Comparison of ENCODE assay signal across 16 cellular contexts in genomic region chr13:33945477-33945876, GRCh38.
A peak's percentile ranks its signal among the peaks of the same experiment; 100 is the strongest.
DNase-seq lines count a peak whose midpoint lies in the region; ATAC-seq and TF ChIP-seq lines count a peak whose summit lies in the region.
"Had no signal": no experiment of that assay in that cellular context is flagged by ENCODE, and none has a peak within 500 bp of the region (broad histone marks: within the 10 kb centered on the region; RNA-seq: fewer than 3 reads in every experiment).

No MANE protein-coding gene starts in this region.

- H3K4me3 ChIP-seq in dorsolateral prefrontal cortex, result no peak overlapping the region
- H3K4me3 ChIP-seq: BLaER1 treated with 17β-estradiol and CSF1 and Interleukin-3, amounts not matched to agents 10 nM and 100 nM; GM23338 had no signal

- no peaks in the 10 kb centered on the region for H3K27me3 ChIP-seq in dorsolateral prefrontal cortex
- H3K27me3 ChIP-seq: BLaER1 treated with 17β-estradiol and CSF1 and Interleukin-3, amounts not matched to agents 10 nM and 100 nM had no signal

- peaks cover 27% of the 10 kb centered on the region for H3K27me3 Mint-ChIP-seq in WTC11 (ENCODE audit: low read depth)
- H3K27me3 Mint-ChIP-seq: B cell had no signal

- peaks cover 18% of the 10 kb centered on the region for H3K36me3 Mint-ChIP-seq in WTC11
- H3K36me3 Mint-ChIP-seq: CD8-positive, alpha-beta T cell had no signal

- ATAC-seq in WTC11 (no peak), HG03432 (IDR thresholded peaks at IDR 0.05; ENCODE audit: unreplicated experiment) (no peak)
- ATAC-seq: CD8-positive, alpha-beta T cell; GM23338 had no signal

- POLR2A ChIA-PET in WTC11 (lab: Charles Lee), result interaction anchor here (1.3 kb wide), 1 partner anchor 11 kb away, joined by 3 read pairs; no protein-coding TSS in a partner anchor

- TF ChIP-seq CTCF in dorsolateral prefrontal cortex (IDR thresholded peaks at IDR 0.05 in 54 of 56, conservative IDR thresholded peaks at IDR 0.05 in 2 of 56; ENCODE audit: low read depth in 1 of 56, partially characterized antibody in 56 of 56), result no peak
- no peak for TF ChIP-seq CTCF in WTC11 (IDR thresholded peaks at IDR 0.05)

- peaks cover 27% of the 10 kb centered on the region for H3K4me1 Mint-ChIP-seq in WTC11
- H3K4me1 Mint-ChIP-seq: B cell had no signal

- DNase-seq in DMS 273 treated with DMSO at 0.1 percent for 48 hours (lab: John Stamatoyannopoulos, UW), result peak; percentile 53
- peak; percentile 76 for DNase-seq in NCI-H2171 treated with DMSO at 0.1 percent for 48 hours (lab: John Stamatoyannopoulos, UW)
- DNase-seq in RPMI7951 (ENCODE audit: low read depth), result peak; percentile 69
- DNase-seq in astrocyte of the hippocampus (ENCODE audit: low read depth, low spot score), result peak; percentile 11
- DNase-seq in dorsolateral prefrontal cortex, result no peak
- DNase-seq in WTC11 (ENCODE audit: low spot score), result no peak
- DNase-seq: CD8-positive, alpha-beta T cell; DMS153; DMS79; GDM1; HCEC 1CT; IMR-90 had no signal

- no peak overlapping the region for H3K4me3 Mint-ChIP-seq in WTC11
- H3K4me3 Mint-ChIP-seq: B cell; CD8-positive, alpha-beta T cell; GM23338 had no signal

- intact Hi-C loops in dorsolateral prefrontal cortex (cut with DNase I), result no loop called here

- H3K27ac Mint-ChIP-seq in WTC11, result no peak overlapping the region
- H3K27ac Mint-ChIP-seq: B cell; CD8-positive, alpha-beta T cell; GM23338 had no signal

- no peak overlapping the region for H3K27ac ChIP-seq in dorsolateral prefrontal cortex
- H3K27ac ChIP-seq: BLaER1 treated with 17β-estradiol and CSF1 and Interleukin-3, amounts not matched to agents 10 nM and 100 nM had no signal

- CTCF ChIA-PET in WTC11 (lab: Charles Lee), result no interaction called here

- H3K9me3 Mint-ChIP-seq in WTC11, result peaks cover 11% of the 10 kb centered on the region
- H3K9me3 Mint-ChIP-seq: CD8-positive, alpha-beta T cell had no signal

TF ChIP-seq in WTC11, 78 proteins besides CTCF, POLR2A, EP300 and RAD21:
- TF ChIP-seq, protein P1, sequence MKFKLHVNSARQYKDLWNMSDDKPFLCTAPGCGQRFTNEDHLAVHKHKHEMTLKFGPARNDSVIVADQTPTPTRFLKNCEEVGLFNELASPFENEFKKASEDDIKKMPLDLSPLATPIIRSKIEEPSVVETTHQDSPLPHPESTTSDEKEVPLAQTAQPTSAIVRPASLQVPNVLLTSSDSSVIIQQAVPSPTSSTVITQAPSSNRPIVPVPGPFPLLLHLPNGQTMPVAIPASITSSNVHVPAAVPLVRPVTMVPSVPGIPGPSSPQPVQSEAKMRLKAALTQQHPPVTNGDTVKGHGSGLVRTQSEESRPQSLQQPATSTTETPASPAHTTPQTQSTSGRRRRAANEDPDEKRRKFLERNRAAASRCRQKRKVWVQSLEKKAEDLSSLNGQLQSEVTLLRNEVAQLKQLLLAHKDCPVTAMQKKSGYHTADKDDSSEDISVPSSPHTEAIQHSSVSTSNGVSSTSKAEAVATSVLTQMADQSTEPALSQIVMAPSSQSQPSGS (CRISPR knock-in tag; IDR thresholded peaks at IDR 0.05; ENCODE audit: borderline replicate concordance, low read depth), result no peak
- no peak for TF ChIP-seq CREM (CRISPR knock-in tag; IDR thresholded peaks at IDR 0.05)
- TF ChIP-seq, protein P2, sequence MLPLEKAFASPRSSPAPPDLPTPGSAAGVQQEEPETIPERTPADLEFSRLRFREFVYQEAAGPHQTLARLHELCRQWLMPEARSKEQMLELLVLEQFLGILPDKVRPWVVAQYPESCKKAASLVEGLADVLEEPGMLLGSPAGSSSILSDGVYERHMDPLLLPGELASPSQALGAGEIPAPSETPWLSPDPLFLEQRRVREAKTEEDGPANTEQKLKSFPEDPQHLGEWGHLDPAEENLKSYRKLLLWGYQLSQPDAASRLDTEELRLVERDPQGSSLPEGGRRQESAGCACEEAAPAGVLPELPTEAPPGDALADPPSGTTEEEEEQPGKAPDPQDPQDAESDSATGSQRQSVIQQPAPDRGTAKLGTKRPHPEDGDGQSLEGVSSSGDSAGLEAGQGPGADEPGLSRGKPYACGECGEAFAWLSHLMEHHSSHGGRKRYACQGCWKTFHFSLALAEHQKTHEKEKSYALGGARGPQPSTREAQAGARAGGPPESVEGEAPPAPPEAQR (CRISPR knock-in tag; IDR thresholded peaks at IDR 0.05), result no peak
- no peak for TF ChIP-seq SOX15 (CRISPR knock-in tag; IDR thresholded peaks at IDR 0.05)
- no peak for TF ChIP-seq ATF1 (CRISPR knock-in tag; IDR thresholded peaks at IDR 0.05)
- no peak for TF ChIP-seq AFF4 (CRISPR knock-in tag; IDR thresholded peaks at IDR 0.05; ENCODE audit: borderline replicate concordance)
- TF ChIP-seq ERG (CRISPR knock-in tag; IDR thresholded peaks at IDR 0.05), result no peak
- TF ChIP-seq TEAD4 (CRISPR knock-in tag; IDR thresholded peaks at IDR 0.05), result no peak
- TF ChIP-seq NR2C2 (CRISPR knock-in tag; IDR thresholded peaks at IDR 0.05), result no peak
- TF ChIP-seq, protein P3, sequence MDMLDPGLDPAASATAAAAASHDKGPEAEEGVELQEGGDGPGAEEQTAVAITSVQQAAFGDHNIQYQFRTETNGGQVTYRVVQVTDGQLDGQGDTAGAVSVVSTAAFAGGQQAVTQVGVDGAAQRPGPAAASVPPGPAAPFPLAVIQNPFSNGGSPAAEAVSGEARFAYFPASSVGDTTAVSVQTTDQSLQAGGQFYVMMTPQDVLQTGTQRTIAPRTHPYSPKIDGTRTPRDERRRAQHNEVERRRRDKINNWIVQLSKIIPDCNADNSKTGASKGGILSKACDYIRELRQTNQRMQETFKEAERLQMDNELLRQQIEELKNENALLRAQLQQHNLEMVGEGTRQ (CRISPR knock-in tag; IDR thresholded peaks at IDR 0.05), result no peak
- no peak for TF ChIP-seq KAT7 (CRISPR knock-in tag; IDR thresholded peaks at IDR 0.05; ENCODE audit: borderline replicate concordance)

Comparison
In these comparisons a context has a peak if more than half of its experiments do, and no peak if none do; other contexts are left out.
1. DNase-seq: peak in DMS 273 treated with DMSO at 0.1 percent for 48 hours (single experiment), NCI-H2171 treated with DMSO at 0.1 percent for 48 hours (single experiment), RPMI7951 (single experiment) and astrocyte of the hippocampus (single experiment); none in dorsolateral prefrontal cortex (0 of 10) and WTC11 (single experiment).